ENCODE assay signal across 8 cellular contexts in the genomic region with DNA sequence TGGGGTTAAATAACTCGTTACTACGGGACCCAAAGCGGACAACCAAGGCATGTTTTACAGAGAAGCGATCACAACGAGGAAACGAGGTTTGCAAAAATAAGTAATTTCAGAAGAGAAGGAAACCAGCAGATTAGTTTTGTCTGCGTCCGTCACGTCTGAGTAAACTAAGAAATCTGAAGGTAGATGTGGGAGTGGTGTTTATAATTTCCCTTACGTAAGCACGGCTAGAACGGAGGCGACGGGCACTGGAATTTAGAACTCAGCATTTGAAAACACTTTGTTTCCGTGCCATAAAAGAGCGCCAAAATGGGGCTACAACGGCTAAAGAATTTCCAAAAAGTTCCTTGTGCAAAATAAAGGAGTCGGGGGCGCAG. TPM values are rescaled to one million over a fixed set of nuclear protein-coding genes. Genes with fewer than 3 reads are reported as not detected.
DNase-seq lines count a peak whose midpoint lies in the region; ATAC-seq, FAIRE-seq and TF ChIP-seq lines count a peak whose summit lies in the region.

No MANE protein-coding gene starts in this region.

- H3K27ac ChIP-seq in kidney (ENCODE audit: low read depth in 2 of 2, low read length in 2 of 2): peak overlapping the region; percentile 87

- ATAC-seq in GM21529 (IDR thresholded peaks at IDR 0.05; ENCODE audit: unreplicated experiment): peak; percentile 10
- no peak for ATAC-seq in HG03095 (IDR thresholded peaks at IDR 0.05; ENCODE audit: unreplicated experiment)

- H3K9me3 ChIP-seq in kidney (ENCODE audit: control insufficient read depth in 1 of 2, low read length in 2 of 2): no peaks in the 10 kb centered on the region

- in situ Hi-C loops in astrocyte of the spinal cord (cut with HindIII; ENCODE audit: low sequenced_read_pairs): no loop called here

- peak overlapping the region; percentile 45 to 78 for H3K9ac ChIP-seq in kidney (ENCODE audit: low read length in 2 of 2)

- intact Hi-C loops in kidney (cut with DNase I): no loop called here

- DNase-seq in AG10803 (ENCODE audit: low read depth) (peak; percentile 4), RKO (ENCODE audit: low spot score) (peak; percentile 72), astrocyte of the spinal cord (ENCODE audit: low read depth, low spot score) (no peak), kidney (no peak), NCI-H1436 (lab: John Stamatoyannopoulos, UW) (no peak)
- DNase-seq in stimulated activated CD4-positive, alpha-beta T cell treated with anti-CD3 and anti-CD28 coated beads, Interleukin-4, amount 100 ng/mL, for 24 hours: peak; percentile 70

- peaks cover 0 to 2% of the 10 kb centered on the region in 2 donors for H3K36me3 ChIP-seq in kidney (ENCODE audit: control insufficient read depth in 1 of 2, insufficient read depth in 2 of 2, low read length in 2 of 2)

- peaks cover 3 to 5% of the 10 kb centered on the region in 2 donors for H3K4me1 ChIP-seq in kidney (ENCODE audit: control insufficient read depth in 1 of 2, insufficient read depth in 1 of 2, low read depth in 1 of 2, low read length in 2 of 2)

- FAIRE-seq in kidney (lab: Jason Lieb, UNC): no peak

- H3K4me3 ChIP-seq in AG10803 (ENCODE audit: low read length) (peak overlapping the region; percentile 92), astrocyte of the spinal cord (ENCODE audit: low read depth, low read length) (peak overlapping the region; percentile 67), kidney (ENCODE audit: low read length in 2 of 2) (peak overlapping the region; percentile 92 to 96)

- no peak for TF ChIP-seq CTCF in AG10803 (conservative IDR thresholded peaks at IDR 0.05; ENCODE audit: low read length)
- no peak for TF ChIP-seq CTCF in astrocyte of the spinal cord (IDR thresholded peaks at IDR 0.05; ENCODE audit: low read depth, low read length)
- no peak for TF ChIP-seq CTCF in kidney (IDR thresholded peaks at IDR 0.05; ENCODE audit: borderline replicate concordance, extremely low read depth, insufficient read depth)

RNA-seq across cellular contexts. Expression of gene UMAD1, which starts 0.7 kb away (rescaled TPM):
- 18.0 TPM for total RNA-seq in kidney
- polyA plus RNA-seq in kidney (ENCODE audit: insufficient read depth, low read depth, low replicate concordance): 20.3 TPM

Comparison
In these comparisons a context has a peak if more than half of its experiments do, and no peak if none do; other contexts are left out.
1. DNase-seq: peak in AG10803 (single experiment), RKO (single experiment) and stimulated activated CD4-positive, alpha-beta T cell treated with anti-CD3 and anti-CD28 coated beads, Interleukin-4, amount 100 ng/mL, for 24 hours (single experiment); none in astrocyte of the spinal cord (single experiment), kidney (single experiment) and NCI-H1436 (single experiment).
2. Peak in every context shown above with its lines, with median percentiles within 50 percentile points of each other: H3K4me3 ChIP-seq.